In genomic region chr10:1323951-1324350, GRCh38 we compare ENCODE assay signal across 15 cellular contexts.
DNase-seq lines count a peak whose midpoint lies in the region; ATAC-seq and TF ChIP-seq lines count a peak whose summit lies in the region.
"Had no signal": no experiment of that assay in that cellular context is flagged by ENCODE, and none has a peak within 500 bp of the region (broad histone marks: within the 10 kb centered on the region; RNA-seq: fewer than 3 reads in every experiment).

No MANE protein-coding gene starts in this region.

- H3K36me3 Mint-ChIP-seq in natural killer cell treated with Interleukin-12 subunit alpha and Interleukin-12 subunit beta and Interleukin-15 and Interleukin-18, amount 100 ng/mL, for 72 hours: no peaks in the 10 kb centered on the region
- H3K36me3 Mint-ChIP-seq in natural killer cell: no peaks in the 10 kb centered on the region

- POLR2A ChIA-PET in GM10248 (lab: Yijun Ruan, JAX): no interaction called here

- TF ChIP-seq CTCF in natural killer cell (IDR thresholded peaks at IDR 0.05): no peak
- TF ChIP-seq CTCF in GM10248 (IDR thresholded peaks at IDR 0.05; ENCODE audit: control extremely low read depth, extremely low read depth, low read depth, missing control alignments): no peak
- no peak for TF ChIP-seq CTCF in GM20000 (IDR thresholded peaks at IDR 0.05; ENCODE audit: extremely low read depth, missing control alignments)

- H3K27me3 Mint-ChIP-seq in natural killer cell treated with Interleukin-12 subunit alpha and Interleukin-12 subunit beta and Interleukin-15 and Interleukin-18, amount 100 ng/mL, for 72 hours: peaks cover 24 to 53% of the 10 kb centered on the region in 2 donors
- peaks cover 21 to 28% of the 10 kb centered on the region in 2 donors for H3K27me3 Mint-ChIP-seq in natural killer cell (ENCODE audit: low read depth in 2 of 2)

- peak; percentile 59 to 86 for ATAC-seq in natural killer cell treated with Interleukin-12 subunit alpha and Interleukin-12 subunit beta and Interleukin-15 and Interleukin-18, amount 100 ng/mL, for 72 hours
- no peak for ATAC-seq in natural killer cell
- ATAC-seq in GM21619 (IDR thresholded peaks at IDR 0.05; ENCODE audit: unreplicated experiment): peak; percentile 71
- ATAC-seq in HG03460 (IDR thresholded peaks at IDR 0.05; ENCODE audit: unreplicated experiment): peak; percentile 67
- ATAC-seq: HepG2 had no signal

- no peaks in the 10 kb centered on the region for H3K9me3 Mint-ChIP-seq in natural killer cell treated with Interleukin-12 subunit alpha and Interleukin-12 subunit beta and Interleukin-15 and Interleukin-18, amount 100 ng/mL, for 72 hours
- peaks cover 0 to 2% of the 10 kb centered on the region in 2 donors for H3K9me3 Mint-ChIP-seq in natural killer cell

- H3K4me3 Mint-ChIP-seq in natural killer cell treated with Interleukin-12 subunit alpha and Interleukin-12 subunit beta and Interleukin-15 and Interleukin-18, amount 100 ng/mL, for 72 hours: no peak overlapping the region
- H3K4me3 Mint-ChIP-seq in natural killer cell: no peak overlapping the region

- no peak overlapping the region for H3K27ac Mint-ChIP-seq in natural killer cell treated with Interleukin-12 subunit alpha and Interleukin-12 subunit beta and Interleukin-15 and Interleukin-18, amount 100 ng/mL, for 72 hours
- H3K27ac Mint-ChIP-seq in natural killer cell: no peak overlapping the region

- peaks cover 0 to 10% of the 10 kb centered on the region in 2 donors for H3K4me1 Mint-ChIP-seq in natural killer cell treated with Interleukin-12 subunit alpha and Interleukin-12 subunit beta and Interleukin-15 and Interleukin-18, amount 100 ng/mL, for 72 hours (ENCODE audit: low read depth in 2 of 2)
- no peaks in the 10 kb centered on the region for H3K4me1 Mint-ChIP-seq in natural killer cell

- CTCF ChIA-PET in GM10248 (lab: Yijun Ruan, JAX): no interaction called here

- DNase-seq in natural killer cell treated with Interleukin-12 subunit alpha and Interleukin-12 subunit beta and Interleukin-15 and Interleukin-18, amount 100 ng/mL, for 72 hours (ENCODE audit: low spot score): no peak
- DNase-seq in natural killer cell (no peak), GM10248 (ENCODE audit: extremely low spot score) (no peak), AML-193 (lab: John Stamatoyannopoulos, UW) (no peak), GM20000 (ENCODE audit: low spot score) (no peak)
- DNase-seq in stimulated activated CD8-positive, alpha-beta memory T cell treated with anti-CD3 and anti-CD28 coated beads, Interleukin-4, amount 100 ng/mL, for 48 hours: peak; percentile 32
- DNase-seq: activated CD4-positive, CD25-positive, alpha-beta regulatory T cell; amygdala; Caco-2; mesendoderm; NCI-H1694 treated with DMSO at 0.1 percent for 48 hours; Right ventricle myocardium superior had no signal

- intact Hi-C loops in natural killer cell (cut with micrococcal nuclease): no loop called here

Comparison
In these comparisons a context has a peak if more than half of its experiments do, and no peak if none do; other contexts are left out.
1. ATAC-seq: peak in natural killer cell treated with Interleukin-12 subunit alpha and Interleukin-12 subunit beta and Interleukin-15 and Interleukin-18, amount 100 ng/mL, for 72 hours (2 of 2), GM21619 (single experiment) and HG03460 (single experiment); none in natural killer cell (0 of 3).